ENCODE assay signal across 27 cellular contexts in genomic region chr1:230322967-230323547, GRCh38.
"Had no signal": no experiment of that assay in that cellular context is flagged by ENCODE, and none has a peak within 500 bp of the region (broad histone marks: within the 10 kb centered on the region; RNA-seq: fewer than 3 reads in every experiment).

No MANE protein-coding gene starts in this region.

- H3K36me3 ChIP-seq: heart left ventricle, prostate gland, right lobe of liver, suprapubic skin, thoracic aorta, tibial artery, upper lobe of right lung had no signal

- H3K4me3 Mint-ChIP-seq: mesothelial cell of epicardium; naive B cell; natural killer cell; nephron progenitor cell; stimulated activated naive CD8-positive, alpha-beta T cell treated with anti-CD3 and anti-CD28 coated beads, Interleukin-15, Interleukin-2, amounts not matched to agents 100 ng/mL and 50 ng/mL, for 24 hours had no signal

- DNase-seq: glutamatergic neuron; heart left ventricle; islet precursor cell; mesendoderm; naive B cell; natural killer cell; nephron progenitor cell; nucleus accumbens; right lobe of liver; stimulated activated CD4-positive, alpha-beta T cell treated with anti-CD3 and anti-CD28 coated beads, Interleukin-12 subunit alpha, Interleukin-12 subunit beta, amount 100 ng/mL, for 4 hours; stimulated activated CD4-positive, alpha-beta T cell treated with anti-CD3 and anti-CD28 coated beads, Interleukin-15, amount 100 ng/mL, for 24 hours; stimulated activated CD4-positive, alpha-beta T cell treated with anti-CD3 and anti-CD28 coated beads, Interleukin-2, amount 100 ng/mL, for 24 hours; stimulated activated CD4-positive, alpha-beta T cell treated with anti-CD3 and anti-CD28 coated beads, Interleukin-4, amount 100 ng/mL, for 1 hour; stimulated activated naive CD4-positive, alpha-beta T cell; tibial artery; trophoblast cell; upper lobe of right lung had no signal

- H3K27ac ChIP-seq: hepatocyte, pancreas, prostate gland, right lobe of liver, suprapubic skin, thoracic aorta, tibial artery, upper lobe of right lung had no signal

- H3K4me1 Mint-ChIP-seq: naive B cell, natural killer cell had no signal

- H3K4me3 ChIP-seq: heart left ventricle, hepatocyte, lung, pancreas, prostate gland, right lobe of liver, smooth muscle cell, suprapubic skin, thoracic aorta, tibial artery, upper lobe of right lung had no signal

- ATAC-seq: left lobe of liver, natural killer cell, pancreas, right lobe of liver, upper lobe of right lung had no signal

- H3K27ac Mint-ChIP-seq: mesothelial cell of epicardium; natural killer cell; nephron progenitor cell; stimulated activated naive CD8-positive, alpha-beta T cell treated with anti-CD3 and anti-CD28 coated beads, Interleukin-15, Interleukin-2, amounts not matched to agents 100 ng/mL and 50 ng/mL, for 24 hours had no signal

- H3K36me3 Mint-ChIP-seq: mesothelial cell of epicardium, naive B cell, natural killer cell had no signal

- H3K9me3 Mint-ChIP-seq: mesothelial cell of epicardium; naive B cell; natural killer cell; nephron progenitor cell; stimulated activated naive CD8-positive, alpha-beta T cell treated with anti-CD3 and anti-CD28 coated beads, Interleukin-15, Interleukin-2, amounts not matched to agents 100 ng/mL and 50 ng/mL, for 24 hours had no signal

- H3K4me1 ChIP-seq: prostate gland, suprapubic skin, tibial artery, upper lobe of right lung had no signal

- H3K9me3 ChIP-seq: heart left ventricle, pancreas, prostate gland, right lobe of liver, suprapubic skin, thoracic aorta, tibial artery, upper lobe of right lung had no signal

- H3K27me3 ChIP-seq: heart left ventricle, hepatocyte, pancreas, right lobe of liver, suprapubic skin, tibial artery, upper lobe of right lung had no signal

- H3K27me3 Mint-ChIP-seq: stimulated activated naive CD8-positive, alpha-beta T cell treated with anti-CD3 and anti-CD28 coated beads, Interleukin-15, Interleukin-2, amounts not matched to agents 100 ng/mL and 50 ng/mL, for 24 hours had no signal
